Comparison of ENCODE assay signal across 26 cellular contexts in genomic region chr12:97910559-97910958, GRCh38.
DNase-seq lines count a peak whose midpoint lies in the region; ATAC-seq, FAIRE-seq and TF ChIP-seq lines count a peak whose summit lies in the region.
"Had no signal": no experiment of that assay in that cellular context is flagged by ENCODE, and none has a peak within 500 bp of the region (broad histone marks: within the 10 kb centered on the region; RNA-seq: fewer than 3 reads in every experiment).

No MANE protein-coding gene starts in this region.

- no peaks in the 10 kb centered on the region for H3K36me3 Mint-ChIP-seq in activated CD8-positive, alpha-beta memory T cell treated with anti-CD3 and anti-CD28 coated beads, Interleukin-2, amount 10 ng/mL, durations not matched to agents 7 days and 5 days
- H3K36me3 Mint-ChIP-seq: CD14-positive monocyte; CD4-positive, alpha-beta memory T cell; CD4-positive, CD25-positive, alpha-beta regulatory T cell; CD8-positive, alpha-beta memory T cell had no signal

- H3K27me3 ChIP-seq in right cardiac atrium (ENCODE audit: control insufficient read depth, insufficient read depth) (no peaks in the 10 kb centered on the region), heart right ventricle (no peaks in the 10 kb centered on the region), esophagus muscularis mucosa (no peaks in the 10 kb centered on the region)
- H3K27me3 ChIP-seq: BE2C, BLaER1 had no signal

- H3K27me3 Mint-ChIP-seq in activated CD8-positive, alpha-beta memory T cell treated with anti-CD3 and anti-CD28 coated beads, Interleukin-2, amount 10 ng/mL, durations not matched to agents 7 days and 5 days, result no peaks in the 10 kb centered on the region
- H3K27me3 Mint-ChIP-seq: CD4-positive, alpha-beta memory T cell; CD4-positive, CD25-positive, alpha-beta regulatory T cell; CD8-positive, alpha-beta memory T cell had no signal

- intact Hi-C loops in right cardiac atrium (cut with DNase I) (no loop called here), heart right ventricle (cut with DNase I) (no loop called here), sciatic nerve (cut with DNase I) (no loop called here), esophagus muscularis mucosa (cut with DNase I) (no loop called here)

- ATAC-seq in right cardiac atrium, result peak; percentile 57 to 88
- ATAC-seq in heart right ventricle, result no peak
- no peak for ATAC-seq in A549
- ATAC-seq in sciatic nerve, result peak; percentile 16
- no peak for ATAC-seq in activated CD8-positive, alpha-beta memory T cell treated with anti-CD3 and anti-CD28 coated beads, Interleukin-2, amount 10 ng/mL, durations not matched to agents 7 days and 5 days

- H3K27ac ChIP-seq in right cardiac atrium (ENCODE audit: low read length) (no peak overlapping the region), heart right ventricle (no peak overlapping the region), A549 (no peak overlapping the region), esophagus muscularis mucosa (replicated peaks in 1 of 4) (no peak overlapping the region)
- H3K27ac ChIP-seq: 22Rv1, BLaER1 had no signal

- WGBS in right cardiac atrium, result 59% methylated on average over 3 of the region's 3 CpGs
- WGBS in heart right ventricle, 2 donors, result 79 to 85% methylated on average over 3 of the region's 3 CpGs
- WGBS in A549 (ENCODE audit: missing lambda C conversion rate), result 15% methylated on average over 3 of the region's 3 CpGs
- 95% methylated on average over 3 of the region's 3 CpGs for WGBS in esophagus muscularis mucosa

- no peak for TF ChIP-seq RAD21 in A549 (conservative IDR thresholded peaks at IDR 0.05 in 1 of 2, IDR thresholded peaks at IDR 0.05 in 1 of 2)

- H3K4me2 ChIP-seq in A549, result no peak overlapping the region
- H3K4me2 ChIP-seq: BLaER1 had no signal

- DNase-seq in right cardiac atrium (no peak), heart right ventricle (no peak), A549 (ENCODE audit: low read depth in 1 of 2, low spot score in 1 of 2) (no peak), sciatic nerve (ENCODE audit: low spot score) (no peak), esophagus muscularis mucosa (ENCODE audit: extremely low spot score) (no peak)
- DNase-seq in activated CD8-positive, alpha-beta memory T cell treated with anti-CD3 and anti-CD28 coated beads, Interleukin-2, amount 10 ng/mL, durations not matched to agents 7 days and 5 days, result no peak
- DNase-seq: ACHN; BE2C; C1 segment of cervical spinal cord; CD4-positive, alpha-beta memory T cell; CD4-positive, CD25-positive, alpha-beta regulatory T cell; CD8-positive, alpha-beta memory T cell; COR-L47; DMS 273 treated with DMSO at 0.1 percent for 48 hours; DMS153; DMS53; DMS79; DND-41; EL; GDM1 had no signal

- TF ChIP-seq EP300 in A549 (IDR thresholded peaks at IDR 0.05) (no peak), esophagus muscularis mucosa (IDR thresholded peaks at IDR 0.05) (no peak)

- no peaks in the 10 kb centered on the region for H3K9me3 ChIP-seq in right cardiac atrium (ENCODE audit: control insufficient read depth, low read length)
- H3K9me3 ChIP-seq in heart right ventricle, result no peaks in the 10 kb centered on the region
- H3K9me3 ChIP-seq in A549, result no peaks in the 10 kb centered on the region
- H3K9me3 ChIP-seq in esophagus muscularis mucosa, result no peaks in the 10 kb centered on the region
- H3K9me3 ChIP-seq: BE2C, BLaER1 had no signal

- FAIRE-seq in A549 (lab: Jason Lieb, UNC), result no peak
- FAIRE-seq: GM12878, GM12892, GM18507 had no signal

- H3K4me3 ChIP-seq in right cardiac atrium (ENCODE audit: low read length) (no peak overlapping the region), heart right ventricle (no peak overlapping the region), A549 (no peak overlapping the region), esophagus muscularis mucosa (no peak overlapping the region)
- H3K4me3 ChIP-seq: BLaER1, GM12878 had no signal

- no peaks in the 10 kb centered on the region for H3K9me3 Mint-ChIP-seq in activated CD8-positive, alpha-beta memory T cell treated with anti-CD3 and anti-CD28 coated beads, Interleukin-2, amount 10 ng/mL, durations not matched to agents 7 days and 5 days (ENCODE audit: low read depth)
- H3K9me3 Mint-ChIP-seq: CD14-positive monocyte; CD8-positive, alpha-beta memory T cell had no signal

- H3K4me1 ChIP-seq in right cardiac atrium (ENCODE audit: control insufficient read depth, insufficient read depth, low read length) (no peaks in the 10 kb centered on the region), heart right ventricle (no peaks in the 10 kb centered on the region), A549 (no peaks in the 10 kb centered on the region), esophagus muscularis mucosa (peaks cover 0 to 17% (median 12%) of the 10 kb centered on the region in 4 donors)
- H3K4me1 ChIP-seq: BE2C, BLaER1 had no signal

- CTCF ChIA-PET in A549 (lab: Yijun Ruan, JAX), result no interaction called here
- CTCF ChIA-PET in activated CD8-positive, alpha-beta memory T cell treated with anti-CD3 and anti-CD28 coated beads, Interleukin-2, amount 10 ng/mL, durations not matched to agents 7 days and 5 days (lab: Charles Lee), result no interaction called here

- POLR2A ChIA-PET in A549 (lab: Yijun Ruan, JAX), result no interaction called here

- no peak overlapping the region for H3K27ac Mint-ChIP-seq in activated CD8-positive, alpha-beta memory T cell treated with anti-CD3 and anti-CD28 coated beads, Interleukin-2, amount 10 ng/mL, durations not matched to agents 7 days and 5 days
- H3K27ac Mint-ChIP-seq: CD4-positive, alpha-beta memory T cell; CD4-positive, CD25-positive, alpha-beta regulatory T cell; CD8-positive, alpha-beta memory T cell had no signal

- TF ChIP-seq CTCF in heart right ventricle (IDR thresholded peaks at IDR 0.05) (no peak), A549 (IDR thresholded peaks at IDR 0.05) (no peak), esophagus muscularis mucosa (IDR thresholded peaks at IDR 0.05) (no peak)

- no peak overlapping the region for H3K4me3 Mint-ChIP-seq in activated CD8-positive, alpha-beta memory T cell treated with anti-CD3 and anti-CD28 coated beads, Interleukin-2, amount 10 ng/mL, durations not matched to agents 7 days and 5 days
- H3K4me3 Mint-ChIP-seq: CD14-positive monocyte; CD4-positive, alpha-beta memory T cell; CD4-positive, CD25-positive, alpha-beta regulatory T cell; CD8-positive, alpha-beta memory T cell had no signal

- H3K4me1 Mint-ChIP-seq in activated CD8-positive, alpha-beta memory T cell treated with anti-CD3 and anti-CD28 coated beads, Interleukin-2, amount 10 ng/mL, durations not matched to agents 7 days and 5 days, result no peaks in the 10 kb centered on the region
- H3K4me1 Mint-ChIP-seq: CD14-positive monocyte; CD4-positive, alpha-beta memory T cell; CD4-positive, CD25-positive, alpha-beta regulatory T cell; CD8-positive, alpha-beta memory T cell had no signal

- TF ChIP-seq POLR2A in A549 (IDR thresholded peaks at IDR 0.05; ENCODE audit: low read length) (no peak), esophagus muscularis mucosa (IDR thresholded peaks at IDR 0.05; ENCODE audit: low read depth) (no peak)

- H3K36me3 ChIP-seq in heart right ventricle (no peaks in the 10 kb centered on the region), esophagus muscularis mucosa (no peaks in the 10 kb centered on the region)
- H3K36me3 ChIP-seq: BE2C, BLaER1 had no signal

TF ChIP-seq in A549, 52 proteins besides CTCF, POLR2A, EP300 and RAD21:
- no peak for TF ChIP-seq CEBPB (IDR thresholded peaks at IDR 0.05)
- TF ChIP-seq EHF (CRISPR knock-in tag; IDR thresholded peaks at IDR 0.05), result no peak
- TF ChIP-seq MAFK (IDR thresholded peaks at IDR 0.05; ENCODE audit: partially characterized antibody), result peak; percentile 9
TF ChIP-seq in A549: peak in this region for 1.

Comparison
In these comparisons a context has a peak if more than half of its experiments do, and no peak if none do; other contexts are left out.
1. ATAC-seq: peak in right cardiac atrium (2 of 2) and sciatic nerve (single experiment); none in heart right ventricle (0 of 8), A549 (0 of 2) and activated CD8-positive, alpha-beta memory T cell treated with anti-CD3 and anti-CD28 coated beads, Interleukin-2, amount 10 ng/mL, durations not matched to agents 7 days and 5 days (single experiment).